In genomic region chr3:38027466-38028465, GRCh38 we compare ENCODE assay signal across 12 cellular contexts. TPM values are rescaled to one million over a fixed set of nuclear protein-coding genes. Genes with fewer than 3 reads are reported as not detected.
DNase-seq lines count a peak whose midpoint lies in the region; ATAC-seq and TF ChIP-seq lines count a peak whose summit lies in the region.
"Had no signal": no experiment of that assay in that cellular context is flagged by ENCODE, and none has a peak within 500 bp of the region (broad histone marks: within the 10 kb centered on the region; RNA-seq: fewer than 3 reads in every experiment).

No MANE protein-coding gene starts in this region.

- H3K9ac ChIP-seq in smooth muscle cell (ENCODE audit: low read depth), result no peak overlapping the region
- H3K9ac ChIP-seq: parathyroid adenoma had no signal

- H4K20me1 ChIP-seq in smooth muscle cell (ENCODE audit: low read depth), result peaks cover 27% of the 10 kb centered on the region

- H3K27me3 ChIP-seq in smooth muscle cell (ENCODE audit: low read depth), result no peaks in the 10 kb centered on the region

- H2AFZ ChIP-seq in smooth muscle cell (ENCODE audit: low read depth), result no peak overlapping the region
- H2AFZ ChIP-seq: parathyroid adenoma had no signal

- H3K4me1 Mint-ChIP-seq in T-helper 1 cell treated with Interleukin-12 subunit alpha and Interleukin-12 subunit beta and Interleukin-4 antibody, amounts not matched to agents 30 μg/mL and 1 μg/mL, for 36 hours (ENCODE audit: low read depth), result peaks cover 26% of the 10 kb centered on the region
- peaks cover 29% of the 10 kb centered on the region for H3K4me1 Mint-ChIP-seq in activated CD8-positive, alpha-beta T cell treated with anti-CD3 and anti-CD28 coated beads, Interleukin-2, amount 10 ng/mL, durations not matched to agents 7 days and 5 days (ENCODE audit: low read depth)

- peaks cover 6% of the 10 kb centered on the region for H3K4me1 ChIP-seq in smooth muscle cell (ENCODE audit: low read depth)

- H3K9me3 Mint-ChIP-seq in T-helper 1 cell treated with Interleukin-12 subunit alpha and Interleukin-12 subunit beta and Interleukin-4 antibody, amounts not matched to agents 30 μg/mL and 1 μg/mL, for 36 hours, result no peaks in the 10 kb centered on the region
- no peaks in the 10 kb centered on the region for H3K9me3 Mint-ChIP-seq in activated CD8-positive, alpha-beta T cell treated with anti-CD3 and anti-CD28 coated beads, Interleukin-2, amount 10 ng/mL, durations not matched to agents 7 days and 5 days (ENCODE audit: insufficient read depth)

- no peaks in the 10 kb centered on the region for H3K79me2 ChIP-seq in smooth muscle cell (ENCODE audit: low read depth)
- H3K79me2 ChIP-seq: parathyroid adenoma had no signal

- CTCF ChIA-PET in activated CD8-positive, alpha-beta T cell treated with anti-CD3 and anti-CD28 coated beads, Interleukin-2, amount 10 ng/mL, durations not matched to agents 7 days and 5 days (lab: Charles Lee), result interaction anchor here (1.4 kb wide), 1 partner anchor 11 kb away, joined by 3 read pairs; the partner anchor contains the start of gene DLEC1

- peak overlapping the region; percentile 11 for H3K4me3 Mint-ChIP-seq in T-helper 1 cell treated with Interleukin-12 subunit alpha and Interleukin-12 subunit beta and Interleukin-4 antibody, amounts not matched to agents 30 μg/mL and 1 μg/mL, for 36 hours
- peak overlapping the region; percentile 19 for H3K4me3 Mint-ChIP-seq in activated CD8-positive, alpha-beta T cell treated with anti-CD3 and anti-CD28 coated beads, Interleukin-2, amount 10 ng/mL, durations not matched to agents 7 days and 5 days

- DNase-seq in T-helper 1 cell (no peak), smooth muscle cell (lab: John Stamatoyannopoulos, UW; ENCODE audit: unreplicated experiment) (no peak), NCI-H2081 treated with DMSO at 0.1 percent for 48 hours (lab: John Stamatoyannopoulos, UW) (no peak)
- no peak for DNase-seq in activated CD8-positive, alpha-beta T cell treated with anti-CD3 and anti-CD28 coated beads, Interleukin-2, amount 10 ng/mL, durations not matched to agents 7 days and 5 days
- DNase-seq: 8988T, EL, NCI-H69 had no signal

- H3K27ac ChIP-seq in smooth muscle cell (ENCODE audit: low read depth), result no peak overlapping the region
- H3K27ac ChIP-seq: parathyroid adenoma had no signal

- H3K27ac Mint-ChIP-seq in T-helper 1 cell treated with Interleukin-12 subunit alpha and Interleukin-12 subunit beta and Interleukin-4 antibody, amounts not matched to agents 30 μg/mL and 1 μg/mL, for 36 hours, result no peak overlapping the region
- no peak overlapping the region for H3K27ac Mint-ChIP-seq in activated CD8-positive, alpha-beta T cell treated with anti-CD3 and anti-CD28 coated beads, Interleukin-2, amount 10 ng/mL, durations not matched to agents 7 days and 5 days

- 90% methylated on average over 6 of the region's 6 CpGs for WGBS in smooth muscle cell (ENCODE audit: low lambda C conversion rate)

- TF ChIP-seq CTCF in smooth muscle cell (IDR thresholded peaks at IDR 0.05; ENCODE audit: borderline replicate concordance, insufficient read depth, poor library complexity, severe bottlenecking), result no peak

- ATAC-seq in activated CD8-positive, alpha-beta T cell treated with anti-CD3 and anti-CD28 coated beads, Interleukin-2, amount 10 ng/mL, durations not matched to agents 7 days and 5 days, result no peak
- ATAC-seq in HG03280 (IDR thresholded peaks at IDR 0.05; ENCODE audit: unreplicated experiment) (no peak), GM21786 (IDR thresholded peaks at IDR 0.05; ENCODE audit: unreplicated experiment) (no peak)

- H3K36me3 ChIP-seq in smooth muscle cell (ENCODE audit: low read depth), result no peaks in the 10 kb centered on the region

- H3K4me2 ChIP-seq in smooth muscle cell, result peak overlapping the region; percentile 92

- POLR2A ChIA-PET in activated CD8-positive, alpha-beta T cell treated with anti-CD3 and anti-CD28 coated beads, Interleukin-2, amount 10 ng/mL, durations not matched to agents 7 days and 5 days (lab: Charles Lee), result no interaction called here

- peaks cover 35% of the 10 kb centered on the region for H3K27me3 Mint-ChIP-seq in T-helper 1 cell treated with Interleukin-12 subunit alpha and Interleukin-12 subunit beta and Interleukin-4 antibody, amounts not matched to agents 30 μg/mL and 1 μg/mL, for 36 hours (ENCODE audit: low read depth)
- peaks cover 30% of the 10 kb centered on the region for H3K27me3 Mint-ChIP-seq in activated CD8-positive, alpha-beta T cell treated with anti-CD3 and anti-CD28 coated beads, Interleukin-2, amount 10 ng/mL, durations not matched to agents 7 days and 5 days (ENCODE audit: low read depth)

- no peaks in the 10 kb centered on the region for H3K36me3 Mint-ChIP-seq in T-helper 1 cell treated with Interleukin-12 subunit alpha and Interleukin-12 subunit beta and Interleukin-4 antibody, amounts not matched to agents 30 μg/mL and 1 μg/mL, for 36 hours (ENCODE audit: low read depth)
- H3K36me3 Mint-ChIP-seq in activated CD8-positive, alpha-beta T cell treated with anti-CD3 and anti-CD28 coated beads, Interleukin-2, amount 10 ng/mL, durations not matched to agents 7 days and 5 days (ENCODE audit: low read depth), result no peaks in the 10 kb centered on the region

- H3K4me3 ChIP-seq in iPS-18c (ENCODE audit: insufficient read depth, low read depth, low read length) (peak overlapping the region; percentile 72; the same call in 1 of the 2 replicates), smooth muscle cell (peak overlapping the region; percentile 75)

- peaks cover 11% of the 10 kb centered on the region for H3F3A ChIP-seq in smooth muscle cell (ENCODE audit: low read depth)

- H3K9me3 ChIP-seq in iPS-18c (ENCODE audit: control insufficient read depth, insufficient read depth, low read length), result no peaks in the 10 kb centered on the region
- H3K9me3 ChIP-seq in smooth muscle cell (replicated peaks; ENCODE audit: low read depth), result no peaks in the 10 kb centered on the region

RNA-seq across cellular contexts. Expression of gene PLCD1, which starts 1.7 kb away (rescaled TPM):
- 10 to 100 TPM in 1 of 2 experiments, 1 to 10 TPM in 1; 9.7 to 10.1 TPM for total RNA-seq in activated CD8-positive, alpha-beta T cell treated with anti-CD3 and anti-CD28 coated beads, Interleukin-2, amount 10 ng/mL, durations not matched to agents 7 days and 5 days
- 20.5 and 21.3 TPM in 2 replicates for total RNA-seq in smooth muscle cell
- polyA plus RNA-seq in smooth muscle cell, result 33.3 and 34.8 TPM in 2 replicates

RNA-seq across cellular contexts. Expression of gene DLEC1, which starts 11.2 kb away (rescaled TPM):
- under 1 TPM; 0.26 to 0.60 TPM for total RNA-seq in activated CD8-positive, alpha-beta T cell treated with anti-CD3 and anti-CD28 coated beads, Interleukin-2, amount 10 ng/mL, durations not matched to agents 7 days and 5 days
- 0.27 and 0.54 TPM in 2 replicates for total RNA-seq in smooth muscle cell
- polyA plus RNA-seq in smooth muscle cell, result 0.61 TPM in 1 of 2 replicates, not detected in the other

RNA-seq across cellular contexts. Expression of gene VILL, which starts 37.2 kb away (rescaled TPM):
- 10 to 100 TPM; 14.6 to 15.1 TPM for total RNA-seq in activated CD8-positive, alpha-beta T cell treated with anti-CD3 and anti-CD28 coated beads, Interleukin-2, amount 10 ng/mL, durations not matched to agents 7 days and 5 days
- 3.4 and 3.8 TPM in 2 replicates for total RNA-seq in smooth muscle cell
- polyA plus RNA-seq in smooth muscle cell, result 2.3 and 5.6 TPM in 2 replicates
